Comparison of ENCODE assay signal across 8 cellular contexts in the genomic region with DNA sequence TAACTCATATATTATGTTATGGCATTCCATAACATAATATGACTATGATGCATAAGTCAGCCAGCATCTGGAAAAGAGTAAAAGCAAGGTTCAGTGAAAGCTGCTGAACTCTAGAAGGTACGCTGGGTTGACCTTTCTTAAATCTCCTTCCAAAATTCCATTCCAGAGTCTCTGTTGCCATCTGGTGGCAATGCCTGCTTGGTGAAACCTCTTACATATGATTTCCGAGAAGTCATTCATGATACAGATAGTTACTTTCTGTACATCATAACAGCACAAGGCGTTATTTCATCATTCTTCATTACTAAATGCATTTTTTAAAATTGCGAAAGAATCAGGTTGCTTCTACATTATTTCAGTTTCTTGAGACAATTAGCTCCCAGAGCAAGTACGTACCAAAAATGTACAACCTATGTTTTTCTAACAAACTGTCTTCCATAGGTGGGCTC. TPM values are rescaled to one million over a fixed set of nuclear protein-coding genes. Genes with fewer than 3 reads are reported as not detected.
DNase-seq lines count a peak whose midpoint lies in the region; ATAC-seq and TF ChIP-seq lines count a peak whose summit lies in the region.

No MANE protein-coding gene starts in this region.

- 0 out of 2 replicates have a peak, but pooled peaks cover 3% of the 10 kb centered on the region for H3K4me1 ChIP-seq in MM.1S (ENCODE audit: low read length)
- H3K4me1 ChIP-seq in osteoblast (ENCODE audit: insufficient read depth, low read length) = peaks cover 10% of the 10 kb centered on the region
- H3K4me1 ChIP-seq in upper lobe of right lung = no peaks in the 10 kb centered on the region

- peak; percentile 28 for DNase-seq in GM10248 (ENCODE audit: extremely low spot score)
- peak; percentile 71 for DNase-seq in MM.1S
- peak; percentile 55 to 73 for DNase-seq in SHP77 (lab: John Stamatoyannopoulos, UW)
- DNase-seq in activated effector memory CD4-positive, alpha-beta T cell treated with Interleukin-2 at 50 U/mL for 16 hours = peak; percentile 46
- DNase-seq in foreskin fibroblast = peak; percentile 77 to 93
- peak; percentile 86 for DNase-seq in osteoblast (ENCODE audit: insufficient read length, low spot score, missing footprints)
- DNase-seq in upper lobe of right lung = no peak

- no peak overlapping the region for H3K9ac ChIP-seq in MM.1S (ENCODE audit: low read length)

- no peaks in the 10 kb centered on the region for H3K27me3 ChIP-seq in MM.1S (replicated peaks; ENCODE audit: insufficient read depth, low read length)
- H3K27me3 ChIP-seq in osteoblast (ENCODE audit: insufficient read depth, low read length) = no peaks in the 10 kb centered on the region
- H3K27me3 ChIP-seq in upper lobe of right lung = no peaks in the 10 kb centered on the region

- intact Hi-C loops in upper lobe of right lung (cut with DNase I) = no loop called here

- no peaks in the 10 kb centered on the region for H3F3A ChIP-seq in MM.1S (ENCODE audit: insufficient read depth, low read length)

- H3K27ac ChIP-seq in MM.1S (ENCODE audit: low read length) = no peak overlapping the region
- peak overlapping the region; percentile 32 for H3K27ac ChIP-seq in osteoblast (ENCODE audit: low read depth, low read length)
- H3K27ac ChIP-seq in upper lobe of right lung = no peak overlapping the region

- CTCF ChIA-PET in GM10248 (lab: Yijun Ruan, JAX) = interaction anchor here (0.9 to 7.4 kb wide), 11 partner anchors 9 to 310 kb away, joined by 3 to 32 read pairs (median 4); no protein-coding TSS in a partner anchor

- H3K36me3 ChIP-seq in MM.1S (replicated peaks; ENCODE audit: insufficient read depth, low read length) (no peaks in the 10 kb centered on the region), osteoblast (ENCODE audit: insufficient read depth, low read length) (no peaks in the 10 kb centered on the region), upper lobe of right lung (no peaks in the 10 kb centered on the region)

- peak overlapping the region; percentile 3; the same call in 1 of the 2 replicates for H3K4me2 ChIP-seq in MM.1S (ENCODE audit: low read depth, low read length)
- peak overlapping the region; percentile 63 for H3K4me2 ChIP-seq in osteoblast (ENCODE audit: insufficient read depth, low read length)

- no peaks in the 10 kb centered on the region for H4K20me1 ChIP-seq in MM.1S (ENCODE audit: insufficient read depth, low read length)
- H4K20me1 ChIP-seq in osteoblast (ENCODE audit: insufficient read depth, low read length) = no peaks in the 10 kb centered on the region

- peak; percentile 95 for ATAC-seq in upper lobe of right lung
- no peak for ATAC-seq in HG03280 (IDR thresholded peaks at IDR 0.05; ENCODE audit: unreplicated experiment)

- POLR2A ChIA-PET in GM10248 (lab: Yijun Ruan, JAX) = no interaction called here

- no peaks in the 10 kb centered on the region for H3K9me2 ChIP-seq in MM.1S (replicated peaks; ENCODE audit: insufficient read depth, low read length)

- H3K9me3 ChIP-seq in MM.1S (replicated peaks; ENCODE audit: insufficient read depth, low read length) (no peaks in the 10 kb centered on the region), osteoblast (ENCODE audit: low read depth, low read length) (no peaks in the 10 kb centered on the region), upper lobe of right lung (no peaks in the 10 kb centered on the region)

- no peak overlapping the region for H3K4me3 ChIP-seq in MM.1S (ENCODE audit: low read length)
- H3K4me3 ChIP-seq in foreskin fibroblast (ENCODE audit: low read depth in 1 of 2, low read length in 2 of 2) = no peak overlapping the region
- peak overlapping the region; percentile 43 for H3K4me3 ChIP-seq in osteoblast (ENCODE audit: insufficient read depth, low read length)
- H3K4me3 ChIP-seq in upper lobe of right lung = no peak overlapping the region

- H2AFZ ChIP-seq in MM.1S (ENCODE audit: low read length) (no peak overlapping the region), osteoblast (ENCODE audit: low read length) (peak overlapping the region; percentile 6)

- peak; percentile 63 for TF ChIP-seq CTCF in GM10248 (IDR thresholded peaks at IDR 0.05; ENCODE audit: control extremely low read depth, extremely low read depth, low read depth, missing control alignments)
- TF ChIP-seq CTCF in MM.1S (IDR thresholded peaks at IDR 0.05; ENCODE audit: low read length) = peak; percentile 82
- peak; percentile 74 for TF ChIP-seq CTCF in foreskin fibroblast (IDR thresholded peaks at IDR 0.05; ENCODE audit: low read depth, low read length)
- TF ChIP-seq CTCF in osteoblast (IDR thresholded peaks at IDR 0.05; ENCODE audit: extremely low read depth, low read depth, low read length) = peak; percentile 87
- TF ChIP-seq CTCF in upper lobe of right lung (IDR thresholded peaks at IDR 0.05) = peak; percentile 84

- H3K79me2 ChIP-seq in MM.1S (ENCODE audit: low read length) = no peaks in the 10 kb centered on the region
- H3K79me2 ChIP-seq in osteoblast (ENCODE audit: insufficient read depth, low read length) = no peaks in the 10 kb centered on the region

RNA-seq across cellular contexts. Expression of a gene that starts 7.0 kb away (rescaled TPM):
- 94.8 and 96.4 TPM in 2 replicates for total RNA-seq in osteoblast
- total RNA-seq in upper lobe of right lung = 38.5 TPM
